ENCODE assay signal across 11 cellular contexts in the genomic region with DNA sequence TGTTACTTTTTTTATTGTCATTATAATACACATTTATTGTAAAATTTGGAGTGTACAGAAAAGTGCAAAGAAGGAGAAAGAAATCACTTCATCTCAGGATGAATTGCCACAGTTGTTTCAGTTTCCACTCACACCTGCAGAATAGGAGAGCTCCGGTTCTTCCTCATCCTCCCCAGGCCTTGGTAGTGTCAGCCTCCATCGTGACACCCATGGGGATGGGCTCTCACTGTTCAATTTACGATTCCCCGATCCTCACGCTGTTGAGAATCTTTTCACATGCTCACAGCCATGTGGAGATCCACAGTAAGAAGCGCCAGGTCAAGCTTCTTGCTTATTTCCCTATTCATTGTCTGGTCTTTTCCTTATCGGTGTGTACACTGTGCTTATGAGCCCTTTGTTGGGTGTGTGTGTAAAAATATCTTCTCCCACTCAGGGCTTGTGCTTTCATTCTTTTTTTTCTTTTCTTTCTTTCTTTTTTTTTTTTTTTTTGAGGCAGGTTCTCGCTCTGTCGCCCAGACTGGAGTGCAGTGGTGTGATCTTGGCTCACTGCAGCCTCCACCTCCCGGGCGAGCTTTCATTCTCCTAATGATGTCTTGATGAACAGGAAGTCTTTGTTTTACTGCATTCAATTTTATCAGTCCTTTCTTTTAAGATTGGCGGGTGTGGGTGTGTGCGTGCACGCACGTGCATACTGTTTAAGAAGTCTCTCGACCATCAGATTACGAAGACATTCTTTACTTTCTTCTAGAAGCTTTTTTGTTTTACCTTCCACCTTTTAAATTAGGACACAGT. TPM values are rescaled to one million over a fixed set of nuclear protein-coding genes. Genes with fewer than 3 reads are reported as not detected.
DNase-seq lines count a peak whose midpoint lies in the region; ATAC-seq and TF ChIP-seq lines count a peak whose summit lies in the region.
"Had no signal": no experiment of that assay in that cellular context is flagged by ENCODE, and none has a peak within 500 bp of the region (broad histone marks: within the 10 kb centered on the region; RNA-seq: fewer than 3 reads in every experiment).

No MANE protein-coding gene starts in this region.

- peaks cover 77% of the 10 kb centered on the region for H3K4me1 Mint-ChIP-seq in CD8-positive, alpha-beta T cell (ENCODE audit: low read depth)
- H3K4me1 Mint-ChIP-seq in IgD-negative memory B cell = peaks cover 28 to 33% (median 31%) of the 10 kb centered on the region in 3 donors
- H3K4me1 Mint-ChIP-seq in naive thymus-derived CD4-positive, alpha-beta T cell = peaks cover 38 to 85% (median 60%) of the 10 kb centered on the region in 7 donors

- H3K9me3 ChIP-seq in CD8-positive, alpha-beta T cell (ENCODE audit: low read length) = no peaks in the 10 kb centered on the region
- H3K9me3 ChIP-seq in naive thymus-derived CD4-positive, alpha-beta T cell (ENCODE audit: control insufficient read depth in 2 of 3, low read length in 3 of 3) = no peaks in the 10 kb centered on the region
- H3K9me3 ChIP-seq in vagina = no peaks in the 10 kb centered on the region

- no peaks in the 10 kb centered on the region for H3K9me3 Mint-ChIP-seq in CD8-positive, alpha-beta T cell
- no peaks in the 10 kb centered on the region for H3K9me3 Mint-ChIP-seq in IgD-negative memory B cell
- H3K9me3 Mint-ChIP-seq in naive thymus-derived CD4-positive, alpha-beta T cell = no peaks in the 10 kb centered on the region

- TF ChIP-seq CTCF in CD8-positive, alpha-beta T cell (IDR thresholded peaks at IDR 0.05) = no peak
- TF ChIP-seq CTCF in vagina (IDR thresholded peaks at IDR 0.05) = no peak

- H3K4me1 ChIP-seq in CD8-positive, alpha-beta T cell (ENCODE audit: insufficient read depth, low read length) = peaks cover 78% of the 10 kb centered on the region
- H3K4me1 ChIP-seq in naive thymus-derived CD4-positive, alpha-beta T cell (ENCODE audit: control insufficient read depth in 2 of 2, insufficient read depth in 2 of 2, low read length in 2 of 2) = peaks cover 39 to 59% of the 10 kb centered on the region in 2 donors
- peaks cover 34% of the 10 kb centered on the region for H3K4me1 ChIP-seq in vagina

- CTCF ChIA-PET in CD8-positive, alpha-beta T cell (lab: Charles Lee) = interaction anchor here (0.7 to 1.4 kb wide), 2 partner anchors 11 to 41 kb away, joined by 3 to 4 read pairs; no protein-coding TSS in a partner anchor
- CTCF ChIA-PET in naive thymus-derived CD4-positive, alpha-beta T cell (lab: Charles Lee) = interaction anchor here (0.6 kb wide), 1 partner anchor 68 kb away, joined by 4 read pairs; no protein-coding TSS in a partner anchor

- ATAC-seq in CD8-positive, alpha-beta T cell = peak; percentile 19
- ATAC-seq in naive thymus-derived CD4-positive, alpha-beta T cell = peak; percentile 51

- H3K27me3 ChIP-seq in CD8-positive, alpha-beta T cell (ENCODE audit: insufficient read depth, low read length) = no peaks in the 10 kb centered on the region
- H3K27me3 ChIP-seq in naive thymus-derived CD4-positive, alpha-beta T cell (ENCODE audit: control insufficient read depth in 2 of 2, insufficient read depth in 2 of 2, low read length in 2 of 2) = no peaks in the 10 kb centered on the region
- H3K27me3 ChIP-seq in vagina = no peaks in the 10 kb centered on the region

- peak in 3 of 7 experiments; percentile 41 to 73 (median 60) for DNase-seq in CD8-positive, alpha-beta T cell
- peak; percentile 30 for DNase-seq in activated naive CD4-positive, alpha-beta T cell treated with anti-CD3 and anti-CD28 coated beads, Interleukin-2, amount 50 U/mL, for 16 hours
- peak in 7 of 9 donors; percentile 50 to 71 (median 64) for DNase-seq in naive thymus-derived CD4-positive, alpha-beta T cell
- DNase-seq in CD1c-positive myeloid dendritic cell (ENCODE audit: extremely low spot score) = no peak
- DNase-seq in NCI-H2029 treated with DMSO at 0.1 percent for 48 hours (lab: John Stamatoyannopoulos, UW) = no peak
- DNase-seq in caudate nucleus (lab: John Stamatoyannopoulos, UW) = no peak
- DNase-seq in vagina (ENCODE audit: extremely low spot score in 2 of 2) = no peak
- DNase-seq: NCI-H345; stimulated activated CD4-positive, alpha-beta T cell treated with anti-CD3 and anti-CD28 coated beads, Interleukin-2, amount 100 ng/mL, for 48 hours had no signal

- no peaks in the 10 kb centered on the region for H3K36me3 Mint-ChIP-seq in CD8-positive, alpha-beta T cell
- no peaks in the 10 kb centered on the region for H3K36me3 Mint-ChIP-seq in IgD-negative memory B cell
- H3K36me3 Mint-ChIP-seq in naive thymus-derived CD4-positive, alpha-beta T cell = peaks cover 0 to 2% (median 0%) of the 10 kb centered on the region in 5 donors

- no peaks in the 10 kb centered on the region for H3K36me3 ChIP-seq in CD8-positive, alpha-beta T cell (ENCODE audit: insufficient read depth, low read length)
- no peaks in the 10 kb centered on the region for H3K36me3 ChIP-seq in naive thymus-derived CD4-positive, alpha-beta T cell (ENCODE audit: control insufficient read depth in 2 of 3, insufficient read depth in 3 of 3, low read length in 3 of 3)
- no peaks in the 10 kb centered on the region for H3K36me3 ChIP-seq in vagina

- TF ChIP-seq POLR2A in vagina (IDR thresholded peaks at IDR 0.05) = no peak

- peak overlapping the region; percentile 19 for H3K27ac ChIP-seq in CD8-positive, alpha-beta T cell (ENCODE audit: low read depth, low read length)
- peak overlapping the region; percentile 43 for H3K27ac ChIP-seq in naive thymus-derived CD4-positive, alpha-beta T cell (ENCODE audit: low read depth, low read length)
- no peak overlapping the region for H3K27ac ChIP-seq in caudate nucleus (ENCODE audit: low read depth, low read length)
- H3K27ac ChIP-seq in vagina = no peak overlapping the region

- peak overlapping the region; percentile 22 for H3K4me3 ChIP-seq in CD8-positive, alpha-beta T cell (ENCODE audit: low read depth, low read length)
- peak overlapping the region; percentile 26 for H3K4me3 ChIP-seq in naive thymus-derived CD4-positive, alpha-beta T cell (ENCODE audit: low read length)
- H3K4me3 ChIP-seq in vagina = no peak overlapping the region

- intact Hi-C loops in CD8-positive, alpha-beta T cell (cut with DNase I, micrococcal nuclease) = loop anchor here (1.0 to 5.0 kb wide), 5 partner anchors 16 to 663 kb away; a partner anchor contains a TSS
- intact Hi-C loops in naive thymus-derived CD4-positive, alpha-beta T cell (cut with micrococcal nuclease) = no loop called here
- intact Hi-C loops in vagina (cut with DNase I) = no loop called here

- peak overlapping the region; percentile 59 for H3K4me3 Mint-ChIP-seq in CD8-positive, alpha-beta T cell
- peak overlapping the region in 1 of 4 donors; percentile 58 for H3K4me3 Mint-ChIP-seq in IgD-negative memory B cell
- H3K4me3 Mint-ChIP-seq in naive thymus-derived CD4-positive, alpha-beta T cell = peak overlapping the region; percentile 49 to 86 (median 78)

- POLR2A ChIA-PET in CD8-positive, alpha-beta T cell (lab: Charles Lee) = interaction anchor here (0.6 to 1.8 kb wide), 8 partner anchors 12 to 495 kb away, joined by 3 to 8 read pairs (median 4); a partner anchor contains a TSS
- POLR2A ChIA-PET in naive thymus-derived CD4-positive, alpha-beta T cell (lab: Charles Lee) = interaction anchor here (1.0 to 2.0 kb wide), 5 partner anchors 12 to 142 kb away, joined by 3 to 5 read pairs (median 3); no protein-coding TSS in a partner anchor

- H3K27me3 Mint-ChIP-seq in CD8-positive, alpha-beta T cell (ENCODE audit: low read depth) = no peaks in the 10 kb centered on the region
- no peaks in the 10 kb centered on the region for H3K27me3 Mint-ChIP-seq in IgD-negative memory B cell
- peaks cover 0 to 4% (median 0%) of the 10 kb centered on the region in 5 donors for H3K27me3 Mint-ChIP-seq in naive thymus-derived CD4-positive, alpha-beta T cell
- H3K27me3 Mint-ChIP-seq: progenitor cell of endocrine pancreas had no signal

- peak overlapping the region; percentile 87 for H3K27ac Mint-ChIP-seq in CD8-positive, alpha-beta T cell
- H3K27ac Mint-ChIP-seq in IgD-negative memory B cell = peak overlapping the region; percentile 10 to 49 (median 19)
- H3K27ac Mint-ChIP-seq in naive thymus-derived CD4-positive, alpha-beta T cell = peak overlapping the region; percentile 30 to 91 (median 83)
- H3K27ac Mint-ChIP-seq: progenitor cell of endocrine pancreas had no signal

RNA-seq across cellular contexts. Expression of a gene that starts 21.5 kb away (rescaled TPM):
- 10 to 100 TPM; 82.4 to 82.7 TPM for total RNA-seq in CD8-positive, alpha-beta T cell
- 29.4 TPM for polyA plus RNA-seq in IgD-negative memory B cell
- total RNA-seq in naive thymus-derived CD4-positive, alpha-beta T cell = 100 to 1,000 TPM in 4 of 5 experiments, 10 to 100 TPM in 1; 45.4 to 182 (median 132) TPM
- polyA plus RNA-seq in naive thymus-derived CD4-positive, alpha-beta T cell = 10 to 100 TPM; 27.2 to 51.2 TPM
- 22.6 TPM for total RNA-seq in vagina

Comparison
In these comparisons a context has a peak if more than half of its experiments do, and no peak if none do; other contexts are left out.
1. DNase-seq: peak in activated naive CD4-positive, alpha-beta T cell treated with anti-CD3 and anti-CD28 coated beads, Interleukin-2, amount 50 U/mL, for 16 hours (single experiment) and naive thymus-derived CD4-positive, alpha-beta T cell (7 of 9); none in CD1c-positive myeloid dendritic cell (single experiment), NCI-H2029 treated with DMSO at 0.1 percent for 48 hours (single experiment), caudate nucleus (0 of 61) and vagina (0 of 2).
2. H3K27ac ChIP-seq: peak in CD8-positive, alpha-beta T cell (single experiment) and naive thymus-derived CD4-positive, alpha-beta T cell (single experiment); none in caudate nucleus (single experiment) and vagina (single experiment).
3. H3K4me3 ChIP-seq: peak in CD8-positive, alpha-beta T cell (single experiment) and naive thymus-derived CD4-positive, alpha-beta T cell (single experiment); none in vagina (0 of 2).
4. H3K27ac Mint-ChIP-seq: peak in every context shown above with its lines; median percentile 87 in CD8-positive, alpha-beta T cell; 83 in naive thymus-derived CD4-positive, alpha-beta T cell; 19 in IgD-negative memory B cell.
5. intact Hi-C loops: an anchor here in CD8-positive, alpha-beta T cell (1.0 to 5.0 kb wide); none called in naive thymus-derived CD4-positive, alpha-beta T cell and vagina.